Comparison of ENCODE assay signal across 8 cellular contexts in genomic region chr13:111152836-111153235, GRCh38. TPM values are rescaled to one million over a fixed set of nuclear protein-coding genes. Genes with fewer than 3 reads are reported as not detected.
DNase-seq lines count a peak whose midpoint lies in the region; ATAC-seq and TF ChIP-seq lines count a peak whose summit lies in the region.

No MANE protein-coding gene starts in this region.

- peak overlapping the region; percentile 56; the same call in 1 of the 2 replicates for H3K56ac ChIP-seq in IMR-90 (ENCODE audit: extremely low read depth, insufficient read depth, low read length)

- ATAC-seq in IMR-90 (ENCODE audit: low read depth): no peak

- peak overlapping the region; percentile 76 for H2BK5ac ChIP-seq in IMR-90 (ENCODE audit: low read depth, low read length, poor library complexity, severe bottlenecking)
- H2BK5ac ChIP-seq in mesenchymal stem cell (ENCODE audit: low read depth, low read length, poor library complexity, severe bottlenecking): peak overlapping the region; percentile 91

- H4K91ac ChIP-seq in IMR-90 (ENCODE audit: insufficient read depth, low read depth, low read length): peak overlapping the region; percentile 48; the same call in 1 of the 2 replicates
- H4K91ac ChIP-seq in mesenchymal stem cell (ENCODE audit: low read length): no peak overlapping the region

- in situ Hi-C loops in IMR-90 (cut with MboI; ENCODE audit: low sequenced_read_pairs): no loop called here

- H3K23ac ChIP-seq in IMR-90 (ENCODE audit: low read depth, low read length): peak overlapping the region; percentile 41; the same call in 1 of the 2 replicates
- H3K23ac ChIP-seq in mesenchymal stem cell (ENCODE audit: low read length in 2 of 2): no peak overlapping the region

- H2BK20ac ChIP-seq in IMR-90 (ENCODE audit: low read depth, low read length): no peak overlapping the region

- 40% methylated on average over 1 of the region's 9 CpGs; no CpG with 5 or more reads in 1 of the 2 experiments for WGBS in IMR-90 (ENCODE audit: extremely low coverage in 2 of 2, insufficient read length in 1 of 2), 2 experiments
- WGBS in mesenchymal stem cell: 27% methylated on average over 6 of the region's 9 CpGs

- H2AK9ac ChIP-seq in IMR-90 (replicated peaks; ENCODE audit: low read depth, low read length, poor library complexity): peak overlapping the region; percentile 91

- no peaks in the 10 kb centered on the region for H3K9me1 ChIP-seq in IMR-90 (ENCODE audit: insufficient read depth, low read length)

- H2AK5ac ChIP-seq in IMR-90 (ENCODE audit: low read depth, low read length): peak overlapping the region; percentile 79
- no peak overlapping the region for H2AK5ac ChIP-seq in mesenchymal stem cell (ENCODE audit: low read length, severe bottlenecking)

- H3K4me3 Mint-ChIP-seq in MCF 10A (ENCODE audit: unreplicated experiment): peak overlapping the region; percentile 93

- H3K36me3 ChIP-seq in BE2C (no peaks in the 10 kb centered on the region), IMR-90 (ENCODE audit: control insufficient read depth, insufficient read depth, low read length) (no peaks in the 10 kb centered on the region; the same call in 1 of the 2 replicates), mesenchymal stem cell (ENCODE audit: control insufficient read depth in 1 of 2, insufficient read depth in 2 of 2, low read depth in 1 of 2, low read length in 2 of 2) (peaks cover 0 to 4% of the 10 kb centered on the region in 2 experiments), vagina (no peaks in the 10 kb centered on the region)

- H2BK15ac ChIP-seq in IMR-90 (ENCODE audit: low read depth, low read length): no peak overlapping the region
- no peak overlapping the region for H2BK15ac ChIP-seq in mesenchymal stem cell (ENCODE audit: low read depth, poor library complexity, severe bottlenecking)

- peak overlapping the region; percentile 86 for H3K4me2 ChIP-seq in IMR-90 (ENCODE audit: low read depth, low read length)
- H3K4me2 ChIP-seq in mesenchymal stem cell (ENCODE audit: low read length, poor library complexity, severe bottlenecking): peak overlapping the region; percentile 92

- DNase-seq in BE2C (no peak), IMR-90 (no peak), MCF 10A (ENCODE audit: unreplicated experiment) (no peak), mesenchymal stem cell (no peak), vagina (ENCODE audit: extremely low spot score in 2 of 2) (no peak), iPS-NIHi7 (ENCODE audit: extremely low spot score) (no peak), OCI-M1 (lab: John Stamatoyannopoulos, UW) (no peak), NOMO-1 (lab: John Stamatoyannopoulos, UW; ENCODE audit: unreplicated experiment in 2 of 2) (no peak)

- H3K18ac ChIP-seq in IMR-90 (ENCODE audit: low read depth, low read length) (no peak overlapping the region; the same call in 1 of the 2 replicates), mesenchymal stem cell (ENCODE audit: low read depth in 1 of 2, low read length in 2 of 2) (peak overlapping the region; percentile 92 to 99)

- TF ChIP-seq CTCF in BE2C (IDR thresholded peaks at IDR 0.05; ENCODE audit: low read depth, low read length): no peak
- TF ChIP-seq CTCF in IMR-90 (conservative IDR thresholded peaks at IDR 0.05; ENCODE audit: low read depth, low read length): no peak
- no peak for TF ChIP-seq CTCF in MCF 10A (IDR thresholded peaks at IDR 0.05; ENCODE audit: unreplicated experiment)
- no peak for TF ChIP-seq CTCF in vagina (IDR thresholded peaks at IDR 0.05)

- CTCF ChIA-PET in IMR-90 (lab: Yijun Ruan, JAX): interaction anchor here (1.2 kb wide), 1 partner anchor 27 kb away, joined by 3 read pairs; no protein-coding TSS in a partner anchor
- CTCF ChIA-PET in MCF 10A (lab: Yijun Ruan, JAX): interaction anchor here (0.7 to 1.4 kb wide), 4 partner anchors 14 to 423 kb away, joined by 3 to 6 read pairs (median 6); no protein-coding TSS in a partner anchor

- H3K4ac ChIP-seq in IMR-90 (ENCODE audit: low read depth, low read length) (peak overlapping the region; percentile 76), mesenchymal stem cell (ENCODE audit: low read depth in 1 of 2, low read length in 2 of 2) (peak overlapping the region; percentile 84 to 97)

- H3K27me3 ChIP-seq in BE2C (peaks cover 8% of the 10 kb centered on the region), IMR-90 (ENCODE audit: control insufficient read depth, insufficient read depth, low read length) (peaks cover 10% of the 10 kb centered on the region; the same call in 1 of the 2 replicates), mesenchymal stem cell (ENCODE audit: control insufficient read depth in 1 of 2, insufficient read depth in 1 of 2, low read length in 2 of 2) (no peaks in the 10 kb centered on the region), vagina (no peaks in the 10 kb centered on the region)

- H3K79me1 ChIP-seq in IMR-90 (ENCODE audit: low read depth in 1 of 2, low read length in 2 of 2) (peaks cover 12 to 32% of the 10 kb centered on the region in 2 experiments), mesenchymal stem cell (replicated peaks; ENCODE audit: low read length, poor library complexity, severe bottlenecking) (peaks cover 1% of the 10 kb centered on the region)

- H3K36me3 Mint-ChIP-seq in MCF 10A (ENCODE audit: insufficient read depth, unreplicated experiment): peaks cover 14% of the 10 kb centered on the region

- peak overlapping the region; percentile 91 for H3K9ac ChIP-seq in IMR-90 (ENCODE audit: low read depth, low read length)
- peak overlapping the region; percentile 95 for H3K9ac ChIP-seq in mesenchymal stem cell (ENCODE audit: low read length)

- peaks cover 11% of the 10 kb centered on the region for H3K4me1 Mint-ChIP-seq in MCF 10A (ENCODE audit: insufficient read depth, unreplicated experiment)

- peak overlapping the region; percentile 96 for H2AFZ ChIP-seq in IMR-90 (replicated peaks; ENCODE audit: low read length, poor library complexity)
- peak overlapping the region; percentile 88 for H2AFZ ChIP-seq in mesenchymal stem cell (ENCODE audit: low read depth, low read length)

- intact Hi-C loops in IMR-90 (cut with micrococcal nuclease) (loop anchor here (1.0 to 5.0 kb wide), 5 partner anchors 37 to 236 kb away; partner anchors contain the start of gene ANKRD10), MCF 10A (cut with micrococcal nuclease) (loop anchor here (2.0 to 10.0 kb wide), 3 partner anchors 70 to 238 kb away; partner anchors contain the start of gene ANKRD10), vagina (cut with DNase I) (loop anchor here (10.0 kb wide), 1 partner anchor 52 kb away; no protein-coding TSS in a partner anchor)

- H2BK12ac ChIP-seq in mesenchymal stem cell (ENCODE audit: low read length in 2 of 2): no peak overlapping the region

- H3K4me3 ChIP-seq in BE2C (ENCODE audit: low read depth, low read length) (peak overlapping the region; percentile 78), IMR-90 (ENCODE audit: insufficient read depth, low read depth, low read length) (peak overlapping the region; percentile 80), mesenchymal stem cell (ENCODE audit: insufficient read depth in 1 of 2, low read depth in 1 of 2, low read length in 2 of 2) (peak overlapping the region; percentile 79 to 95), vagina (peak overlapping the region; percentile 79 to 86)

- no peaks in the 10 kb centered on the region for H3K4me1 ChIP-seq in BE2C
- H3K4me1 ChIP-seq in IMR-90 (ENCODE audit: control insufficient read depth, insufficient read depth, low read length): peaks cover 7% of the 10 kb centered on the region
- peaks cover 2% of the 10 kb centered on the region for H3K4me1 ChIP-seq in mesenchymal stem cell (ENCODE audit: control insufficient read depth, insufficient read depth, low read depth, low read length)
- peaks cover 47% of the 10 kb centered on the region for H3K4me1 ChIP-seq in vagina

- H2BK120ac ChIP-seq in IMR-90 (ENCODE audit: low read depth, low read length) (peak overlapping the region; percentile 5; the same call in 1 of the 2 replicates), mesenchymal stem cell (ENCODE audit: low read depth, low read length) (no peak overlapping the region)

- TF ChIP-seq POLR2A in IMR-90 (IDR thresholded peaks at IDR 0.05; ENCODE audit: low read depth, low read length): no peak
- no peak for TF ChIP-seq POLR2A in vagina (IDR thresholded peaks at IDR 0.05)

- H4K20me1 ChIP-seq in IMR-90 (ENCODE audit: insufficient read depth, low read length): peaks cover 17% of the 10 kb centered on the region; the same call in 1 of the 2 replicates

- H3K27ac ChIP-seq in IMR-90 (ENCODE audit: insufficient read depth, low read length): peak overlapping the region; percentile 90
- peak overlapping the region; percentile 91 for H3K27ac ChIP-seq in mesenchymal stem cell (ENCODE audit: low read length, poor library complexity, severe bottlenecking)
- peak overlapping the region; percentile 93 for H3K27ac ChIP-seq in vagina

- H3K9me3 Mint-ChIP-seq in MCF 10A (ENCODE audit: unreplicated experiment): no peaks in the 10 kb centered on the region

- dilution Hi-C loops in IMR-90 (cut with HindIII; ENCODE audit: low sequenced_read_pairs, unreplicated experiment): no loop called here

- peaks cover 40% of the 10 kb centered on the region for H3K27me3 Mint-ChIP-seq in MCF 10A (ENCODE audit: insufficient read depth, unreplicated experiment)

- H3K27ac Mint-ChIP-seq in MCF 10A (ENCODE audit: low read depth, unreplicated experiment): peak overlapping the region; percentile 98

- BruUV-seq in IMR-90 (replicated peaks; lab: Mats Ljungman, UMichigan) (no TSS peak), MCF 10A (replicated peaks; lab: Mats Ljungman, UMichigan) (no TSS peak)

- H4K8ac ChIP-seq in IMR-90 (ENCODE audit: low read depth in 2 of 2, low read length in 2 of 2) (peak overlapping the region; percentile 78 to 92), mesenchymal stem cell (ENCODE audit: low read length) (peak overlapping the region; percentile 100)

- peak overlapping the region; percentile 79 for H4K5ac ChIP-seq in IMR-90 (ENCODE audit: low read depth, low read length)

- no peaks in the 10 kb centered on the region for H3K9me3 ChIP-seq in BE2C
- no peaks in the 10 kb centered on the region for H3K9me3 ChIP-seq in IMR-90 (ENCODE audit: control insufficient read depth, insufficient read depth, low read length)
- no peaks in the 10 kb centered on the region for H3K9me3 ChIP-seq in mesenchymal stem cell (ENCODE audit: control insufficient read depth, low read length)
- H3K9me3 ChIP-seq in vagina: no peaks in the 10 kb centered on the region

- H3K14ac ChIP-seq in IMR-90 (replicated peaks; ENCODE audit: low read depth, low read length): peak overlapping the region; percentile 43
- H3K14ac ChIP-seq in mesenchymal stem cell (ENCODE audit: low read length in 2 of 2): no peak overlapping the region

- POLR2A ChIA-PET in IMR-90 (lab: Charles Lee; ENCODE audit: unreplicated experiment): no interaction called here
- POLR2A ChIA-PET in MCF 10A (lab: Yijun Ruan, JAX): interaction anchor here (0.7 to 1.5 kb wide), 8 partner anchors 9 to 536 kb away, joined by 3 to 4 read pairs (median 3); partner anchors contain the start of gene CARS2

- no peak for TF ChIP-seq RAD21 in IMR-90 (IDR thresholded peaks at IDR 0.05; ENCODE audit: low read length)

RNA-seq across cellular contexts. Expression of gene ARHGEF7, which starts 37.7 kb away (rescaled TPM):
- polyA plus RNA-seq in BE2C (2012; ENCODE audit: insufficient read depth, insufficient read length, low read depth): 34.3 TPM
- 44.4 and 59.0 TPM in 2 replicates for total RNA-seq in IMR-90 (2012; rRNA removed)
- polyA plus RNA-seq in IMR-90 (2012; rRNA removed): 32.9 and 33.6 TPM in 2 replicates
- 15.5 and 18.7 TPM in 2 replicates for polyA plus RNA-seq in IMR-90 (2012; cell fraction: cytosol; rRNA removed)
- polyA plus RNA-seq in IMR-90 (2012; cell fraction: nucleus; rRNA removed; ENCODE audit: low replicate concordance): 116 and 181 TPM in 2 replicates
- 43.5 and 49.4 TPM in 2 replicates for total RNA-seq in MCF 10A (2022)
- polyA plus RNA-seq in mesenchymal stem cell (2013, experiment 1 of 2): 22.3 TPM
- 22.1 TPM for polyA plus RNA-seq in mesenchymal stem cell (2013, experiment 2 of 2)
- 57.5 TPM for total RNA-seq in vagina
